Comparison of ENCODE assay signal across 19 cellular contexts in the genomic region with DNA sequence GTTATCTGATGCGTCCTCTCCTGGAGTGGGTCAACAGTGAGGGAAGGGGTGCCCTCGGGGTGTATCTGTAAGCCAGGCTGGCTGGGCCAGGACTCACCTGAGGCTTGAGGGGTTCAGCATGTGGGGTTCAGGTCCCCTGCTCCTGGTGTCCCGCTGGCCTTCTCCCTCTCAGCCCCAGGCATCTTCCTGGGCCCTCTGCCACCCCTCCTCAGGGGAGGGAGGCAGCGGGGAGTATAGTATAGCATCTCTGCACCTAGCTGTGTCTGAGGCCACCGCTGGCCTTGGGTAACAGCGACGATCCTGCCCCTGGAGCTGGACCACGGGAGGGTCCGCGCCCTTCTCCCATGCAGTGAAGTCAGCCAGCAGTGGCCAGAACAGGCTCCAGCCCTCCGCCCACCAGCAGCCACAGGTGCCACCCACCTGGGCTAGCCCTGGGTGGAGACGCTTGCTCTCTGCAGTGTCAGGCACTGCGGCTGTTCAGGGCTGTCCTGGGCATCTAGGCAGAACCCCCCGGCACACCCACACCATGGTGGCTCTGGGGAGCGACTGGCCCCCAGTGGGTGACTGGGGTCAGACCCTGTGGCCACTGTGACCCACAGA.
"Had no signal": no experiment of that assay in that cellular context is flagged by ENCODE, and none has a peak within 500 bp of the region (broad histone marks: within the 10 kb centered on the region; RNA-seq: fewer than 3 reads in every experiment).

No MANE protein-coding gene starts in this region.

- H3K27ac Mint-ChIP-seq: naive thymus-derived CD8-positive, alpha-beta T cell; progenitor cell of endocrine pancreas had no signal

- H3K4me3 ChIP-seq: breast epithelium, heart right ventricle, left ventricle myocardium inferior, mucosa of descending colon, right lobe of liver, skin epidermis, stomach had no signal

- H3K9me3 Mint-ChIP-seq: naive thymus-derived CD8-positive, alpha-beta T cell had no signal

- H3K27ac ChIP-seq: breast epithelium, heart right ventricle, left ventricle myocardium inferior, right lobe of liver, skin epidermis, stomach had no signal

- H3K4me1 ChIP-seq: breast epithelium, right lobe of liver had no signal

- ATAC-seq: esophagus mucosa; mucosa of descending colon; naive thymus-derived CD8-positive, alpha-beta T cell; right lobe of liver had no signal

- H3K9me3 ChIP-seq: breast epithelium, heart right ventricle, left ventricle myocardium inferior, mucosa of descending colon, right lobe of liver, stomach had no signal

- H3K36me3 ChIP-seq: breast epithelium, heart right ventricle, left ventricle myocardium inferior, right lobe of liver, stomach had no signal

- DNase-seq: central memory CD4-positive, alpha-beta T cell; effector memory CD4-positive, alpha-beta T cell; hypothalamus; islet precursor cell; left ventricle myocardium inferior; mammary epithelial cell; naive thymus-derived CD8-positive, alpha-beta T cell; stimulated activated CD4-positive, alpha-beta T cell treated with anti-CD3 and anti-CD28 coated beads, Interleukin-12 subunit alpha, Interleukin-12 subunit beta, amount 100 ng/mL, for 4 hours; stimulated activated naive CD4-positive, alpha-beta T cell; stomach; substantia nigra; trophoblast cell had no signal
